8 cellular contexts compared by ENCODE assay signal in genomic region chr16:3135120-3135715, GRCh38. TPM values are rescaled to one million over a fixed set of nuclear protein-coding genes. Genes with fewer than 3 reads are reported as not detected.
DNase-seq lines count a peak whose midpoint lies in the region; ATAC-seq and TF ChIP-seq lines count a peak whose summit lies in the region.

No MANE protein-coding gene starts in this region.

- H3K9me1 ChIP-seq in IMR-90 (ENCODE audit: insufficient read depth, low read length) = no peaks in the 10 kb centered on the region

- in situ Hi-C loops in IMR-90 (cut with MboI; ENCODE audit: low sequenced_read_pairs) = no loop called here

- H3K18ac ChIP-seq in IMR-90 (ENCODE audit: low read depth, low read length) = peak overlapping the region; percentile 19

- TF ChIP-seq POLR2A in GM18526 (IDR thresholded peaks at IDR 0.05; ENCODE audit: extremely low read depth, insufficient read length) = peak; percentile 56
- TF ChIP-seq POLR2A in IMR-90 (IDR thresholded peaks at IDR 0.05; ENCODE audit: low read depth, low read length) = no peak

- ATAC-seq in IMR-90 (ENCODE audit: low read depth) (peak; percentile 3), GM19397 (IDR thresholded peaks at IDR 0.05; ENCODE audit: unreplicated experiment) (no peak)

- dilution Hi-C loops in IMR-90 (cut with HindIII; ENCODE audit: low sequenced_read_pairs, unreplicated experiment) = no loop called here

- CTCF ChIA-PET in IMR-90 (lab: Yijun Ruan, JAX) = interaction anchor here (0.8 to 1.2 kb wide), 4 partner anchors 17 to 104 kb away, joined by 3 to 7 read pairs (median 3); no protein-coding TSS in a partner anchor

- BruUV-seq in IMR-90 (replicated peaks; lab: Mats Ljungman, UMichigan) = no TSS peak

- H3K27ac ChIP-seq in IMR-90 (ENCODE audit: insufficient read depth, low read length) (peak overlapping the region; percentile 61), caudate nucleus (ENCODE audit: low read depth, low read length) (peak overlapping the region; percentile 94), muscle layer of colon (ENCODE audit: low read depth, low read length) (peak overlapping the region; percentile 55)

- 0 out of 2 replicates have a peak overlapping the region, but pooled peaks have one; percentile 5 for H2AK5ac ChIP-seq in IMR-90 (ENCODE audit: low read depth, low read length)

- 0% methylated on average over 7 of the region's 44 CpGs; no CpG with 5 or more reads in 1 of the 2 experiments for WGBS in IMR-90 (ENCODE audit: extremely low coverage in 2 of 2, insufficient read length in 1 of 2), 2 experiments

- H3K9ac ChIP-seq in IMR-90 (ENCODE audit: low read depth, low read length) = peak overlapping the region; percentile 88
- peak overlapping the region; percentile 50 for H3K9ac ChIP-seq in muscle layer of colon (ENCODE audit: low read length)

- H3K79me1 ChIP-seq in IMR-90 (ENCODE audit: low read depth in 1 of 2, low read length in 2 of 2) = peaks cover 23 to 41% of the 10 kb centered on the region in 2 experiments

- peak overlapping the region; percentile 94 for H2AFZ ChIP-seq in IMR-90 (replicated peaks; ENCODE audit: low read length, poor library complexity)

- H2BK15ac ChIP-seq in IMR-90 (ENCODE audit: low read depth, low read length) = no peak overlapping the region

- H3K4me3 ChIP-seq in IMR-90 (ENCODE audit: insufficient read depth, low read depth, low read length) = peak overlapping the region; percentile 87
- peak overlapping the region; percentile 54 to 71 for H3K4me3 ChIP-seq in muscle layer of colon (ENCODE audit: low read depth in 1 of 2, low read length in 2 of 2)

- H3K4ac ChIP-seq in IMR-90 (ENCODE audit: low read depth, low read length) = peak overlapping the region; percentile 44

- peak overlapping the region; percentile 39; the same call in 1 of the 2 replicates for H4K91ac ChIP-seq in IMR-90 (ENCODE audit: insufficient read depth, low read depth, low read length)

- H3K27me3 ChIP-seq in IMR-90 (ENCODE audit: control insufficient read depth, insufficient read depth, low read length) = no peaks in the 10 kb centered on the region
- no peaks in the 10 kb centered on the region for H3K27me3 ChIP-seq in muscle layer of colon (ENCODE audit: control insufficient read depth in 1 of 2, insufficient read depth in 2 of 2, low read length in 2 of 2)

- H4K5ac ChIP-seq in IMR-90 (ENCODE audit: low read depth, low read length) = peak overlapping the region; percentile 47

- peak overlapping the region; percentile 94 for H3K4me2 ChIP-seq in IMR-90 (ENCODE audit: low read depth, low read length)

- peak overlapping the region; percentile 98 for H3K14ac ChIP-seq in IMR-90 (replicated peaks; ENCODE audit: low read depth, low read length)

- DNase-seq in IMR-90 = no peak
- DNase-seq in caudate nucleus (lab: John Stamatoyannopoulos, UW) = peak in 1 of 61 donors; percentile 69
- DNase-seq in SKM-1 treated with dmso at 0.1 percent for 144 hours (lab: John Stamatoyannopoulos, UW; ENCODE audit: unreplicated experiment) = no peak
- no peak for DNase-seq in RPMI8226
- no peak for DNase-seq in DMS153 treated with DMSO at 0.1 percent for 48 hours (lab: John Stamatoyannopoulos, UW; ENCODE audit: unreplicated experiment)

- H2BK5ac ChIP-seq in IMR-90 (ENCODE audit: low read depth, low read length, poor library complexity, severe bottlenecking) = peak overlapping the region; percentile 63

- peak overlapping the region; percentile 99 for H3K23ac ChIP-seq in IMR-90 (ENCODE audit: low read depth, low read length)

- no peaks in the 10 kb centered on the region; the same call in 1 of the 2 replicates for H4K20me1 ChIP-seq in IMR-90 (ENCODE audit: insufficient read depth, low read length)

- H3K36me3 ChIP-seq in IMR-90 (ENCODE audit: control insufficient read depth, insufficient read depth, low read length) = peaks cover 9% of the 10 kb centered on the region; the same call in 1 of the 2 replicates
- H3K36me3 ChIP-seq in muscle layer of colon (ENCODE audit: insufficient read depth, low read length) = peaks cover 25% of the 10 kb centered on the region

- H3K56ac ChIP-seq in IMR-90 (ENCODE audit: extremely low read depth, insufficient read depth, low read length) = peak overlapping the region; percentile 85

- intact Hi-C loops in IMR-90 (cut with micrococcal nuclease) = loop anchor here (1.0 to 2.0 kb wide), 2 partner anchors 15 to 32 kb away; no protein-coding TSS in a partner anchor

- H3K9me3 ChIP-seq in IMR-90 (ENCODE audit: control insufficient read depth, insufficient read depth, low read length) (no peaks in the 10 kb centered on the region), muscle layer of colon (ENCODE audit: low read length) (no peaks in the 10 kb centered on the region)

- TF ChIP-seq RAD21 in IMR-90 (IDR thresholded peaks at IDR 0.05; ENCODE audit: low read length) = no peak

- POLR2A ChIA-PET in IMR-90 (lab: Charles Lee; ENCODE audit: unreplicated experiment) = interaction anchor here (0.8 to 1.1 kb wide), 3 partner anchors 14 to 66 kb away, joined by 3 to 4 read pairs (median 3); no protein-coding TSS in a partner anchor

- no peak overlapping the region for H2BK20ac ChIP-seq in IMR-90 (ENCODE audit: low read depth, low read length)

- no peak for TF ChIP-seq CTCF in IMR-90 (conservative IDR thresholded peaks at IDR 0.05; ENCODE audit: low read depth, low read length)

- H2AK9ac ChIP-seq in IMR-90 (replicated peaks; ENCODE audit: low read depth, low read length, poor library complexity) = peak overlapping the region; percentile 77

- H3K4me1 ChIP-seq in IMR-90 (ENCODE audit: control insufficient read depth, insufficient read depth, low read length) (peaks cover 5% of the 10 kb centered on the region), muscle layer of colon (ENCODE audit: insufficient read depth, low read length) (peaks cover 12% of the 10 kb centered on the region)

- peak overlapping the region; percentile 62; the same call in 1 of the 2 replicates for H2BK120ac ChIP-seq in IMR-90 (ENCODE audit: low read depth, low read length)

- peak overlapping the region; percentile 69 to 77 for H4K8ac ChIP-seq in IMR-90 (ENCODE audit: low read depth in 2 of 2, low read length in 2 of 2)

TF ChIP-seq in IMR-90, 13 proteins besides CTCF, POLR2A, EP300 and RAD21:
- no peak for TF ChIP-seq CHD1 (IDR thresholded peaks at IDR 0.05; ENCODE audit: low read depth, low read length)
- TF ChIP-seq FOS (IDR thresholded peaks at IDR 0.05; ENCODE audit: low read depth, low read length) = no peak
- TF ChIP-seq SMC3 (IDR thresholded peaks at IDR 0.05; ENCODE audit: low read depth, low read length) = no peak
- TF ChIP-seq USF2 (IDR thresholded peaks at IDR 0.05; ENCODE audit: low read depth, low read length) = no peak
- TF ChIP-seq MAZ (IDR thresholded peaks at IDR 0.05; ENCODE audit: borderline replicate concordance, low read depth, low read length) = no peak
- no peak for TF ChIP-seq ELK1 (IDR thresholded peaks at IDR 0.05; ENCODE audit: borderline replicate concordance, low read depth, low read length)
- no peak for TF ChIP-seq MAFK (IDR thresholded peaks at IDR 0.05; ENCODE audit: low read depth, low read length)
- no peak for TF ChIP-seq RCOR1 (IDR thresholded peaks at IDR 0.05; ENCODE audit: insufficient replicate concordance, low read length)
- TF ChIP-seq NFE2L2 (IDR thresholded peaks at IDR 0.05; ENCODE audit: low read depth, low read length) = no peak
- no peak for TF ChIP-seq RFX5 (IDR thresholded peaks at IDR 0.05; ENCODE audit: low read depth, low read length)
- TF ChIP-seq CEBPB (IDR thresholded peaks at IDR 0.05; ENCODE audit: low read depth, low read length) = no peak
- no peak for TF ChIP-seq BHLHE40 (IDR thresholded peaks at IDR 0.05; ENCODE audit: low read depth, low read length)
- TF ChIP-seq MXI1 (IDR thresholded peaks at IDR 0.05; ENCODE audit: borderline replicate concordance, low read depth, low read length) = no peak

RNA-seq across cellular contexts. Expression of gene ZNF213, which starts 0.4 kb away (rescaled TPM):
- total RNA-seq in IMR-90 (2012; rRNA removed) = 0.56 and 0.72 TPM in 2 replicates
- polyA plus RNA-seq in IMR-90 (2012; rRNA removed) = 4.0 and 4.1 TPM in 2 replicates
- polyA plus RNA-seq in IMR-90 (2012; cell fraction: cytosol; rRNA removed) = 2.3 and 4.0 TPM in 2 replicates
- 1.7 and 4.7 TPM in 2 replicates for polyA plus RNA-seq in IMR-90 (2012; cell fraction: nucleus; rRNA removed; ENCODE audit: low replicate concordance)

RNA-seq across cellular contexts. Expression of gene ZNF205, which starts 22.8 kb away (rescaled TPM):
- 8.2 and 8.3 TPM in 2 replicates for total RNA-seq in IMR-90 (2012; rRNA removed)
- 12.7 and 14.5 TPM in 2 replicates for polyA plus RNA-seq in IMR-90 (2012; rRNA removed)
- polyA plus RNA-seq in IMR-90 (2012; cell fraction: cytosol; rRNA removed) = 9.2 and 18.7 TPM in 2 replicates
- 15.6 and 43.0 TPM in 2 replicates for polyA plus RNA-seq in IMR-90 (2012; cell fraction: nucleus; rRNA removed; ENCODE audit: low replicate concordance)

RNA-seq across cellular contexts. Expression of gene ZSCAN10, which starts 36.1 kb away (rescaled TPM):
- not detected in 2 replicates for total RNA-seq in IMR-90 (2012; rRNA removed)
- not detected in 2 replicates for polyA plus RNA-seq in IMR-90 (2012; rRNA removed)
- not detected in 2 replicates for polyA plus RNA-seq in IMR-90 (2012; cell fraction: cytosol; rRNA removed)
- polyA plus RNA-seq in IMR-90 (2012; cell fraction: nucleus; rRNA removed; ENCODE audit: low replicate concordance) = 0.02 and 0.12 TPM in 2 replicates

RNA-seq across cellular contexts. Expression of gene OR1F1, which starts 52.8 kb away (rescaled TPM):
- not detected in 2 replicates for total RNA-seq in IMR-90 (2012; rRNA removed)
- polyA plus RNA-seq in IMR-90 (2012; rRNA removed) = 0.12 and 0.27 TPM in 2 replicates
- polyA plus RNA-seq in IMR-90 (2012; cell fraction: cytosol; rRNA removed) = 0.18 TPM in 1 of 2 replicates, not detected in the other
- polyA plus RNA-seq in IMR-90 (2012; cell fraction: nucleus; rRNA removed; ENCODE audit: low replicate concordance) = 0.29 and 0.42 TPM in 2 replicates
